ENCODE assay signal across 31 cellular contexts in genomic region chr3:127624074-127624473, GRCh38.
"Had no signal": no experiment of that assay in that cellular context is flagged by ENCODE, and none has a peak within 500 bp of the region (broad histone marks: within the 10 kb centered on the region; RNA-seq: fewer than 3 reads in every experiment).

No MANE protein-coding gene starts in this region.

- H3K27ac Mint-ChIP-seq: naive thymus-derived CD8-positive, alpha-beta T cell; natural killer cell treated with Interleukin-12 subunit alpha and Interleukin-12 subunit beta and Interleukin-15 and Interleukin-18, amount 100 ng/mL, for 72 hours; nephron progenitor cell; progenitor cell of endocrine pancreas; stimulated activated memory B cell treated with anti-CD40 and anti-IgM and Interleukin-4, amounts not matched to agents 10 μg/mL and 1 μg/mL and 100 μg/mL, for 72 hours; stimulated activated naive CD8-positive, alpha-beta T cell treated with anti-CD3 and anti-CD28 coated beads, Interleukin-15, amount 100 ng/mL, for 72 hours had no signal

- H3K4me3 ChIP-seq: ovary, psoas muscle, skin epidermis, smooth muscle cell, spleen, thoracic aorta, thyroid gland, tibial nerve, upper lobe of left lung, vagina had no signal

- H3K4me1 ChIP-seq: parathyroid adenoma, psoas muscle, thyroid gland, vagina had no signal

- H3K36me3 ChIP-seq: ovary, thoracic aorta had no signal

- H3K4me1 Mint-ChIP-seq: nephron progenitor cell; stimulated activated memory B cell treated with anti-CD40 and anti-IgM and Interleukin-4, amounts not matched to agents 10 μg/mL and 1 μg/mL and 100 μg/mL, for 72 hours had no signal

- H3K27me3 ChIP-seq: ovary, thyroid gland, tibial nerve, upper lobe of left lung, vagina had no signal

- ATAC-seq: naive thymus-derived CD8-positive, alpha-beta T cell; natural killer cell treated with Interleukin-12 subunit alpha and Interleukin-12 subunit beta and Interleukin-15 and Interleukin-18, amount 100 ng/mL, for 72 hours; psoas muscle; right cardiac atrium; sciatic nerve; stimulated activated memory B cell treated with anti-CD40 and anti-IgM and Interleukin-4, amounts not matched to agents 10 μg/mL and 1 μg/mL and 100 μg/mL, for 72 hours; stimulated activated naive CD8-positive, alpha-beta T cell treated with anti-CD3 and anti-CD28 coated beads, Interleukin-15, Interleukin-2, amounts not matched to agents 100 U/mL and 50 U/mL, for 24 hours had no signal

- H3K4me3 Mint-ChIP-seq: naive thymus-derived CD8-positive, alpha-beta T cell; natural killer cell treated with Interleukin-12 subunit alpha and Interleukin-12 subunit beta and Interleukin-15 and Interleukin-18, amount 100 ng/mL, for 72 hours; nephron progenitor cell; neural crest cell; stimulated activated memory B cell treated with anti-CD40 and anti-IgM and Interleukin-4, amounts not matched to agents 10 μg/mL and 1 μg/mL and 100 μg/mL, for 72 hours; stimulated activated naive CD8-positive, alpha-beta T cell treated with anti-CD3 and anti-CD28 coated beads, Interleukin-15, amount 100 ng/mL, for 72 hours had no signal

- H3K27ac ChIP-seq: neutrophil, ovary, parathyroid adenoma, psoas muscle, skin epidermis, spleen, thoracic aorta, thyroid gland, tibial nerve, upper lobe of left lung, vagina had no signal

- DNase-seq: naive thymus-derived CD8-positive, alpha-beta T cell; nephron progenitor cell; nucleus accumbens; ovary; psoas muscle; right cardiac atrium; spleen; stimulated activated CD4-positive, alpha-beta T cell treated with anti-CD3 and anti-CD28 coated beads, Interleukin-12 subunit alpha, Interleukin-12 subunit beta, amount 100 ng/mL, for 4 hours; stimulated activated CD4-positive, alpha-beta T cell treated with anti-CD3 and anti-CD28 coated beads, Interleukin-1b, Interleukin-23, amount 100 ng/mL, for 48 hours; stimulated activated CD4-positive, alpha-beta T cell treated with anti-CD3 and anti-CD28 coated beads, Interleukin-4, amount 100 ng/mL, for 1 hour; stimulated activated CD4-positive, alpha-beta T cell treated with anti-CD3 and anti-CD28 coated beads, Interleukin-4, amount 100 ng/mL, for 4 hours; stimulated activated CD8-positive, alpha-beta memory T cell treated with anti-CD3 and anti-CD28 coated beads, Interleukin-4, amount 100 ng/mL, for 48 hours; stimulated activated naive CD4-positive, alpha-beta T cell; stimulated activated naive CD8-positive, alpha-beta T cell treated with anti-CD3 and anti-CD28 coated beads, Interleukin-15, amount 100 ng/mL, for 72 hours; stimulated activated naive CD8-positive, alpha-beta T cell treated with anti-CD3 and anti-CD28 coated beads, Interleukin-15, Interleukin-2, amounts not matched to agents 100 U/mL and 50 U/mL, for 24 hours; substantia nigra; thyroid gland; trophoblast cell; upper lobe of left lung had no signal

- H3K9me3 Mint-ChIP-seq: naive thymus-derived CD8-positive, alpha-beta T cell; natural killer cell treated with Interleukin-12 subunit alpha and Interleukin-12 subunit beta and Interleukin-15 and Interleukin-18, amount 100 ng/mL, for 72 hours; neural crest cell; stimulated activated memory B cell treated with anti-CD40 and anti-IgM and Interleukin-4, amounts not matched to agents 10 μg/mL and 1 μg/mL and 100 μg/mL, for 72 hours; stimulated activated naive CD8-positive, alpha-beta T cell treated with anti-CD3 and anti-CD28 coated beads, Interleukin-15, amount 100 ng/mL, for 72 hours had no signal

- H3K9me3 ChIP-seq: neutrophil, ovary, psoas muscle, spleen, thoracic aorta, thyroid gland, tibial nerve, upper lobe of left lung, vagina had no signal
